In the genomic region with DNA sequence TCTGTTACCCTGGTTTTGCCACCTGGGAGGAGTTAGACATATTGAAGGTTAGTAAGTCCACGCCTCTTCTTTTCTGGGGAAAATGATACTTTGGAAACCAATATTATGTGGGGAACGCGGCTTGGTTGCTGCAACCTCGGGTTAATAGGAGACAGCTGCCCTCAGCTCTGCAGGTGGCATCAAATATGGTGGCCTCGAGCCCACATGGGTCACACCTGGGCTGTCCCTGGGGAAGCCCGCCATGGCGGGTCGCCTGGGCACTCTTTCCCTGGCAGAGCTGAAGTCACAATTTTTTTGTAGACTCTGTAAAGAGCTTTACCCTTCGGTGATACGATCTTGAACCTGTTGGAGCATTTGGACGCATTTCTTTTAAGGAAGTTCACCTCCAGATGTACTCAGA, we compare ENCODE assay signal across 1 cellular context.
TF ChIP-seq lines count a peak whose summit lies in the region.

No MANE protein-coding gene starts in this region.

TF ChIP-seq in WTC11, 78 proteins besides CTCF, POLR2A, EP300 and RAD21 (continued from another document):
- TF ChIP-seq, protein P1, sequence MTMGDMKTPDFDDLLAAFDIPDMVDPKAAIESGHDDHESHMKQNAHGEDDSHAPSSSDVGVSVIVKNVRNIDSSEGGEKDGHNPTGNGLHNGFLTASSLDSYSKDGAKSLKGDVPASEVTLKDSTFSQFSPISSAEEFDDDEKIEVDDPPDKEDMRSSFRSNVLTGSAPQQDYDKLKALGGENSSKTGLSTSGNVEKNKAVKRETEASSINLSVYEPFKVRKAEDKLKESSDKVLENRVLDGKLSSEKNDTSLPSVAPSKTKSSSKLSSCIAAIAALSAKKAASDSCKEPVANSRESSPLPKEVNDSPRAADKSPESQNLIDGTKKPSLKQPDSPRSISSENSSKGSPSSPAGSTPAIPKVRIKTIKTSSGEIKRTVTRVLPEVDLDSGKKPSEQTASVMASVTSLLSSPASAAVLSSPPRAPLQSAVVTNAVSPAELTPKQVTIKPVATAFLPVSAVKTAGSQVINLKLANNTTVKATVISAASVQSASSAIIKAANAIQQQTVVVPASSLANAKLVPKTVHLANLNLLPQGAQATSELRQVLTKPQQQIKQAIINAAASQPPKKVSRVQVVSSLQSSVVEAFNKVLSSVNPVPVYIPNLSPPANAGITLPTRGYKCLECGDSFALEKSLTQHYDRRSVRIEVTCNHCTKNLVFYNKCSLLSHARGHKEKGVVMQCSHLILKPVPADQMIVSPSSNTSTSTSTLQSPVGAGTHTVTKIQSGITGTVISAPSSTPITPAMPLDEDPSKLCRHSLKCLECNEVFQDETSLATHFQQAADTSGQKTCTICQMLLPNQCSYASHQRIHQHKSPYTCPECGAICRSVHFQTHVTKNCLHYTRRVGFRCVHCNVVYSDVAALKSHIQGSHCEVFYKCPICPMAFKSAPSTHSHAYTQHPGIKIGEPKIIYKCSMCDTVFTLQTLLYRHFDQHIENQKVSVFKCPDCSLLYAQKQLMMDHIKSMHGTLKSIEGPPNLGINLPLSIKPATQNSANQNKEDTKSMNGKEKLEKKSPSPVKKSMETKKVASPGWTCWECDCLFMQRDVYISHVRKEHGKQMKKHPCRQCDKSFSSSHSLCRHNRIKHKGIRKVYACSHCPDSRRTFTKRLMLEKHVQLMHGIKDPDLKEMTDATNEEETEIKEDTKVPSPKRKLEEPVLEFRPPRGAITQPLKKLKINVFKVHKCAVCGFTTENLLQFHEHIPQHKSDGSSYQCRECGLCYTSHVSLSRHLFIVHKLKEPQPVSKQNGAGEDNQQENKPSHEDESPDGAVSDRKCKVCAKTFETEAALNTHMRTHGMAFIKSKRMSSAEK (CRISPR knock-in tag; IDR thresholded peaks at IDR 0.05; ENCODE audit: borderline replicate concordance), result no peak
- TF ChIP-seq ESRRA (CRISPR knock-in tag; IDR thresholded peaks at IDR 0.05; ENCODE audit: borderline replicate concordance), result no peak
- TF ChIP-seq HMGA2 (CRISPR knock-in tag; IDR thresholded peaks at IDR 0.05), result no peak
- no peak for TF ChIP-seq ZBTB21 (CRISPR knock-in tag; IDR thresholded peaks at IDR 0.05; ENCODE audit: borderline replicate concordance)
- no peak for TF ChIP-seq NFYB (CRISPR knock-in tag; conservative IDR thresholded peaks at IDR 0.05; ENCODE audit: low read depth)
- TF ChIP-seq STAT6 (CRISPR knock-in tag; conservative IDR thresholded peaks at IDR 0.05; ENCODE audit: low read depth), result no peak
- TF ChIP-seq TEAD4 (CRISPR knock-in tag; IDR thresholded peaks at IDR 0.05), result no peak
TF ChIP-seq in WTC11: peak in this region for 0.
